Comparison of ENCODE assay signal across 8 cellular contexts in the genomic region with DNA sequence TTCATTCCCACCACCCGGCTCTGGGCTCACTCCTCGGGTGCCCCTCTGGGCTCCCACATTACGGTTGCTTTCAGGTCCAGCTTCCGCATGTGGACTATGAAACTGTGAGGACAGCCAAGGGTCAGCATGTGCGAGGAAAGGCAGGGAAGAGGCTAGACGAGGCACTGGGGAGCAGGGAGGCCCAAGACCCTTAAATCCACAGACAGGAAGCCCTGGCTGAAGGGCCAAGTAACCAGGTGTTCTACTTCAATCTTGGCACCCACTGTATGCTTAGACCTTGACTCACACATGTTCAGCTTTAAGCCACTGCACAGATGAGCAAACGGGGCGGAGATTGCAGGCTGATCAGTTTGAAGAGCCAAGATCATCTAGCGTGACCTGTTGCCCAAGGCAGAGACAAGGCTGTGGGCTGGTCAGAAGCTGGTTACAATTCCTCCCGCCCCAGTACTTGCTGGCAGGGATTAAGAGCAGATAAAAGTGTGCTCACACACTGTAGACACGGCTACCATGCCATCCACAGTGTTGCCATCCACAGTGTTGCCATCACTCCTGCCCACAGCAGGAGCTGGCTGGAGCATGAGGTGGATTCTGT. TPM values are rescaled to one million over a fixed set of nuclear protein-coding genes. Genes with fewer than 3 reads are reported as not detected.
DNase-seq lines count a peak whose midpoint lies in the region; ATAC-seq and TF ChIP-seq lines count a peak whose summit lies in the region.

Gene CES4A, plus strand, starts transcription at position 393 of the 592 bp plus-strand sequence. Its CDS starts 184 bp downstream, at position 577.

- no peak within 1 kb of the TSS for H3K4me3 ChIP-seq in adrenal gland

- WGBS in adrenal gland, 4 donors, result 56 to 77% (median 65%) methylated on average over 8 to 11 of the region's 11 CpGs

- H3K4me1 Mint-ChIP-seq in activated naive CD8-positive, alpha-beta T cell (ENCODE audit: low read depth), result peaks cover 25% of the 10 kb centered on the region
- peaks cover 29% of the 10 kb centered on the region for H3K4me1 Mint-ChIP-seq in activated naive CD8-positive, alpha-beta T cell treated with anti-CD3 and anti-CD28 coated beads for 36 hours
- no peaks in the 10 kb centered on the region for H3K4me1 Mint-ChIP-seq in type B pancreatic cell (ENCODE audit: unreplicated experiment)

- H3K27me3 Mint-ChIP-seq in activated naive CD8-positive, alpha-beta T cell, result no peaks in the 10 kb centered on the region
- H3K27me3 Mint-ChIP-seq in activated naive CD8-positive, alpha-beta T cell treated with anti-CD3 and anti-CD28 coated beads for 36 hours, result peaks cover 3% of the 10 kb centered on the region
- H3K27me3 Mint-ChIP-seq in type B pancreatic cell, result peaks cover 8% of the 10 kb centered on the region

- H3K9me3 Mint-ChIP-seq in activated naive CD8-positive, alpha-beta T cell (ENCODE audit: low read depth), result no peaks in the 10 kb centered on the region
- H3K9me3 Mint-ChIP-seq in activated naive CD8-positive, alpha-beta T cell treated with anti-CD3 and anti-CD28 coated beads for 36 hours, result no peaks in the 10 kb centered on the region
- H3K9me3 Mint-ChIP-seq in type B pancreatic cell, result no peaks in the 10 kb centered on the region

- H3K27ac Mint-ChIP-seq in activated naive CD8-positive, alpha-beta T cell, result peak within 1 kb of the TSS; percentile 76
- H3K27ac Mint-ChIP-seq in activated naive CD8-positive, alpha-beta T cell treated with anti-CD3 and anti-CD28 coated beads for 36 hours, result no peak within 1 kb of the TSS
- H3K27ac Mint-ChIP-seq in type B pancreatic cell, result no peak within 1 kb of the TSS

- H3K9me3 ChIP-seq in adrenal gland (replicated peaks in 1 of 3), result no peaks in the 10 kb centered on the region

- intact Hi-C loops in adrenal gland (cut with DNase I), result no loop called here

- H3K27ac ChIP-seq in adrenal gland, result no peak within 1 kb of the TSS

- H3K4me3 Mint-ChIP-seq in activated naive CD8-positive, alpha-beta T cell, result no peak within 1 kb of the TSS
- no peak within 1 kb of the TSS for H3K4me3 Mint-ChIP-seq in activated naive CD8-positive, alpha-beta T cell treated with anti-CD3 and anti-CD28 coated beads for 36 hours
- no peak within 1 kb of the TSS for H3K4me3 Mint-ChIP-seq in type B pancreatic cell

- no peaks in the 10 kb centered on the region for H3K36me3 ChIP-seq in adrenal gland (replicated peaks in 1 of 2)

- no peaks in the 10 kb centered on the region for H3K4me1 ChIP-seq in adrenal gland (replicated peaks in 1 of 2)

- no peak for TF ChIP-seq CTCF in adrenal gland (IDR thresholded peaks at IDR 0.05)
- no peak for TF ChIP-seq CTCF in type B pancreatic cell (conservative IDR thresholded peaks at IDR 0.05)

- ATAC-seq in HG02973 (IDR thresholded peaks at IDR 0.05; ENCODE audit: unreplicated experiment), result no peak

- DNase-seq in activated naive CD8-positive, alpha-beta T cell treated with anti-CD3 and anti-CD28 coated beads for 36 hours, result no peak
- DNase-seq in adrenal gland, result peak; percentile 31 to 83 (median 69)
- DNase-seq in left kidney (ENCODE audit: low read depth, low spot score), result peak; percentile 41
- no peak for DNase-seq in type B pancreatic cell (ENCODE audit: extremely low spot score, unreplicated experiment)
- DNase-seq in activated effector memory CD4-positive, alpha-beta T cell treated with anti-CD3 and anti-CD28 coated beads, Interleukin-2, amount 50 U/mL, for 16 hours, result no peak
- DNase-seq in NOMO-1 (lab: John Stamatoyannopoulos, UW; ENCODE audit: unreplicated experiment in 2 of 2), result no peak

- TF ChIP-seq POLR2A in adrenal gland (IDR thresholded peaks at IDR 0.05), result no peak

- H3K27me3 ChIP-seq in adrenal gland, result no peaks in the 10 kb centered on the region

- H3K36me3 Mint-ChIP-seq in activated naive CD8-positive, alpha-beta T cell, result no peaks in the 10 kb centered on the region
- peaks cover 8% of the 10 kb centered on the region for H3K36me3 Mint-ChIP-seq in activated naive CD8-positive, alpha-beta T cell treated with anti-CD3 and anti-CD28 coated beads for 36 hours
- no peaks in the 10 kb centered on the region for H3K36me3 Mint-ChIP-seq in type B pancreatic cell

RNA-seq across cellular contexts. Expression of gene CES4A, which starts in this region (rescaled TPM):
- total RNA-seq in activated naive CD8-positive, alpha-beta T cell treated with anti-CD3 and anti-CD28 coated beads for 36 hours, result 1 to 10 TPM; 3.5 to 4.6 TPM
- total RNA-seq in adrenal gland, result 10 to 100 TPM in 6 of 8 donors, 1 to 10 TPM in 2; 4.4 to 31.0 (median 13.9) TPM
- polyA plus RNA-seq in adrenal gland, result 100 to 1,000 TPM in 1 of 3 donors, 10 to 100 TPM in 1, 1 to 10 TPM in 1; 7.0 to 127 (median 80.3) TPM
- total RNA-seq in type B pancreatic cell (ENCODE audit: low replicate concordance), result 11.5 and 13.9 TPM in 2 replicates

Comparison
In these comparisons a context has a peak if more than half of its experiments do, and no peak if none do; other contexts are left out.
1. DNase-seq: peak in adrenal gland (7 of 7) and left kidney (single experiment); none in activated naive CD8-positive, alpha-beta T cell treated with anti-CD3 and anti-CD28 coated beads for 36 hours (single experiment), type B pancreatic cell (single experiment), activated effector memory CD4-positive, alpha-beta T cell treated with anti-CD3 and anti-CD28 coated beads, Interleukin-2, amount 50 U/mL, for 16 hours (single experiment) and NOMO-1 (0 of 2).